10 cellular contexts compared by ENCODE assay signal in the genomic region with DNA sequence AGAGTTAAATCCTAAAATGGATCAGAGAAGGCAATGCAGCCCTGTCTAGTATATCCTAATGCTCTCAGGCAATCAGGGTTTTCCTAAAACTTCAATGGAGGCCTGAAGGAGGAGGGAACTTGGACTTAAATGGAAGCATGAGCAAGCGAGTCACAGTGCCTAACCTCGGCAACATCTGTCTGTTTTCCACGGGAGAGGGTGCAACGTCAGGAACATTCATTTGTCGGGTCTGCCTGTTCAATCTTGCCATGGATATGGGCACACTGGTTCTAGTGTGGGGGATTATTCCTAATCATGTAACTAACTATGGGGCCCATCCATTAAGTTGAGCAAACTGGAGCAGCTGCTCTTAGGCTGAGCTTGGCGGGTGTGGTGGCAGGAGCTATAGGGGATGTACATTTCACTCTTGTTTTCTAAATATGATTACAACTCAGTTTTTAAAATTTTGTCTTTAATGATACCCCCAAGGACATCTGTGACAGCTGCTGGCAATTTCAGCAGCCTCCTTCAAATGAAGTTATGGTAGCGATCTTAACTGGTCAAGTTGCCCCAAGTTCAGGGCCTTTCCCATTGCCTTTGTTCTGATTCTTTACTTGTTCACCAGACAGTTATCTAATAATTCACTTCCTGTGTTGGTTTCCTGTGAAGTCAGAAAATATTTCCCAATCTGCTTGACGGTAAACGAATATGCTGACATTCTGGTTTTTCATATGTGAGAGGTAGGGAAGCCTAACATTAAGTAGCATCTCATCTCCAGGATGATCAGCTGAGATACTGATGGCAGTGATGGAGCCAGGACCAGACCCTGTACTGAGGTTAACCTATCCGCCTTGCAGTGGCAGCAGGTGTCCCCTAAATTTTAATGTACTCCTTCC. TPM values are rescaled to one million over a fixed set of nuclear protein-coding genes. Genes with fewer than 3 reads are reported as not detected.
A peak's percentile ranks its signal among the peaks of the same experiment; 100 is the strongest.
DNase-seq lines count a peak whose midpoint lies in the region; ATAC-seq and TF ChIP-seq lines count a peak whose summit lies in the region.
"Had no signal": no experiment of that assay in that cellular context is flagged by ENCODE, and none has a peak within 500 bp of the region (broad histone marks: within the 10 kb centered on the region; RNA-seq: fewer than 3 reads in every experiment).

No MANE protein-coding gene starts in this region.

- H3K27ac ChIP-seq in SJCRH30 (peak overlapping the region; percentile 9; the same call in 1 of the 2 replicates), upper lobe of left lung (peak overlapping the region; percentile 41 to 76 (median 62)), neuronal stem cell (replicated peaks; ENCODE audit: low read length) (no peak overlapping the region)

- H3K9ac ChIP-seq in neuronal stem cell (ENCODE audit: low read depth, low read length, poor library complexity): no peak overlapping the region

- TF ChIP-seq EP300 in upper lobe of left lung (IDR thresholded peaks at IDR 0.05): peak in 3 of 4 donors; percentile 47 to 85 (median 60)

- H3K23ac ChIP-seq in neuronal stem cell (ENCODE audit: low read depth, low read length, poor library complexity): no peak overlapping the region

- H3K9me3 ChIP-seq in SJCRH30 (replicated peaks): no peaks in the 10 kb centered on the region
- no peaks in the 10 kb centered on the region for H3K9me3 ChIP-seq in upper lobe of left lung
- peaks cover 0 to 2% of the 10 kb centered on the region in 2 donors for H3K9me3 ChIP-seq in neuronal stem cell (replicated peaks in 1 of 2; ENCODE audit: control insufficient read depth in 2 of 2, insufficient read depth in 1 of 2, low read depth in 1 of 2, low read length in 2 of 2)

- H3K9me3 Mint-ChIP-seq in activated T-cell treated with anti-CD3 and anti-CD28 coated beads, Interleukin-2, amount 50 U/mL, for 4 hours: no peaks in the 10 kb centered on the region
- H3K9me3 Mint-ChIP-seq: brain had no signal

- no peak overlapping the region for H3K4me2 ChIP-seq in neuronal stem cell (ENCODE audit: insufficient read depth, low read length, poor library complexity, severe bottlenecking)

- H2AK5ac ChIP-seq in neuronal stem cell (ENCODE audit: low read depth, low read length): no peak overlapping the region

- H3K4me3 ChIP-seq in SJCRH30: no peak overlapping the region
- H3K4me3 ChIP-seq in fibroblast of the aortic adventitia (ENCODE audit: low read depth, low read length): no peak overlapping the region
- H3K4me3 ChIP-seq in upper lobe of left lung: no peak overlapping the region
- peak overlapping the region in 1 of 2 donors; percentile 30 for H3K4me3 ChIP-seq in neuronal stem cell (ENCODE audit: low read length in 2 of 2)

- no peak overlapping the region for H3K14ac ChIP-seq in neuronal stem cell (ENCODE audit: low read length)

- H2BK120ac ChIP-seq in neuronal stem cell (ENCODE audit: low read depth, low read length): no peak overlapping the region

- DNase-seq in activated T-cell treated with anti-CD3 and anti-CD28 coated beads, Interleukin-2, amount 50 U/mL, for 4 hours: no peak
- DNase-seq in activated T-cell treated with anti-CD3 and anti-CD28 coated beads, Interleukin-2, amount 50 U/mL, for 48 hours: no peak
- peak in 1 of 2 experiments; percentile 32 for DNase-seq in SJCRH30
- peak; percentile 39 for DNase-seq in fibroblast of the aortic adventitia (ENCODE audit: low read depth)
- no peak for DNase-seq in upper lobe of left lung
- no peak for DNase-seq in NCI-H526 treated with DMSO at 0.1 percent for 48 hours (lab: John Stamatoyannopoulos, UW)
- DNase-seq in HUDEP-2 (lab: John Stamatoyannopoulos, UW; ENCODE audit: unreplicated experiment in 76 of 76): no peak
- no peak for DNase-seq in neuronal stem cell (ENCODE audit: low spot score)
- DNase-seq: stimulated activated CD4-positive, alpha-beta T cell treated with anti-CD3 and anti-CD28 coated beads, Interleukin-4, amount 100 ng/mL, for 4 hours had no signal

- peak in 1 of 4 donors; percentile 29 for TF ChIP-seq POLR2A in upper lobe of left lung (IDR thresholded peaks at IDR 0.05)

- H2BK15ac ChIP-seq in neuronal stem cell (ENCODE audit: low read length): no peak overlapping the region

- no peak overlapping the region for H4K8ac ChIP-seq in neuronal stem cell (ENCODE audit: low read depth, low read length)

- H2BK5ac ChIP-seq in neuronal stem cell (ENCODE audit: low read length): no peak overlapping the region

- H3K4me1 ChIP-seq in SJCRH30: peaks cover 30% of the 10 kb centered on the region
- peaks cover 31 to 43% (median 38%) of the 10 kb centered on the region in 4 donors for H3K4me1 ChIP-seq in upper lobe of left lung
- peaks cover under 1 to 1% of the 10 kb centered on the region in 2 donors for H3K4me1 ChIP-seq in neuronal stem cell (ENCODE audit: control insufficient read depth in 2 of 2, insufficient read depth in 1 of 2, low read depth in 1 of 2, low read length in 2 of 2)

- H3K4ac ChIP-seq in neuronal stem cell (ENCODE audit: low read length): no peak overlapping the region

- H3K36me3 ChIP-seq in SJCRH30 (no peaks in the 10 kb centered on the region), upper lobe of left lung (no peaks in the 10 kb centered on the region), neuronal stem cell (replicated peaks in 1 of 2; ENCODE audit: control insufficient read depth in 2 of 2, insufficient read depth in 2 of 2, low read length in 2 of 2) (no peaks in the 10 kb centered on the region)

- H4K91ac ChIP-seq in neuronal stem cell (ENCODE audit: low read depth, low read length, poor library complexity): no peak overlapping the region

- H3K4me1 Mint-ChIP-seq in activated T-cell treated with anti-CD3 and anti-CD28 coated beads, Interleukin-2, amount 50 U/mL, for 4 hours (ENCODE audit: low read depth): peaks cover 32% of the 10 kb centered on the region

- H3K27me3 Mint-ChIP-seq in activated T-cell treated with anti-CD3 and anti-CD28 coated beads, Interleukin-2, amount 50 U/mL, for 4 hours (ENCODE audit: low read depth): no peaks in the 10 kb centered on the region
- H3K27me3 Mint-ChIP-seq: brain had no signal

- H2AFZ ChIP-seq in neuronal stem cell (ENCODE audit: low read length): no peak overlapping the region

- TF ChIP-seq CTCF in fibroblast of the aortic adventitia (IDR thresholded peaks at IDR 0.05; ENCODE audit: insufficient read depth, low read length) (no peak), upper lobe of left lung (IDR thresholded peaks at IDR 0.05) (no peak)

- H3K4me3 Mint-ChIP-seq in activated T-cell treated with anti-CD3 and anti-CD28 coated beads, Interleukin-2, amount 50 U/mL, for 4 hours: peak overlapping the region; percentile 33
- H3K4me3 Mint-ChIP-seq: brain had no signal

- H3K79me1 ChIP-seq in neuronal stem cell (ENCODE audit: low read depth, low read length): no peaks in the 10 kb centered on the region

- H3K27me3 ChIP-seq in SJCRH30: no peaks in the 10 kb centered on the region
- H3K27me3 ChIP-seq in upper lobe of left lung: no peaks in the 10 kb centered on the region
- H3K27me3 ChIP-seq in neuronal stem cell (ENCODE audit: control insufficient read depth in 3 of 3, insufficient read depth in 3 of 3, low read depth in 1 of 3, low read length in 3 of 3): no peaks in the 10 kb centered on the region

- H3K18ac ChIP-seq in neuronal stem cell (ENCODE audit: low read length): no peak overlapping the region

- H3K36me3 Mint-ChIP-seq in activated T-cell treated with anti-CD3 and anti-CD28 coated beads, Interleukin-2, amount 50 U/mL, for 4 hours (ENCODE audit: insufficient read depth): no peaks in the 10 kb centered on the region
- H3K36me3 Mint-ChIP-seq: brain had no signal

- ATAC-seq in activated T-cell treated with anti-CD3 and anti-CD28 coated beads, Interleukin-2, amount 50 U/mL, for 4 hours: peak in 1 of 2 donors; percentile 46
- peak in 1 of 2 donors; percentile 65 for ATAC-seq in upper lobe of left lung (ENCODE audit: low FRiP score in 2 of 2)

- 63 to 77% methylated on average over 10 of the region's 10 CpGs for WGBS in upper lobe of left lung, 2 donors
- WGBS in neuronal stem cell (ENCODE audit: extremely low coverage in 2 of 2, insufficient read length in 2 of 2, insufficient replicate concordance in 1 of 2), 2 donors: no CpG with 5 or more reads among the region's 10 CpGs

- H2BK12ac ChIP-seq in neuronal stem cell (ENCODE audit: low read length): no peak overlapping the region

RNA-seq across cellular contexts. Expression of a gene that starts 21.6 kb away (rescaled TPM):
- total RNA-seq in activated T-cell treated with anti-CD3 and anti-CD28 coated beads, Interleukin-2, amount 50 U/mL, for 4 hours: 1 to 10 TPM; 2.0 to 4.7 (median 3.4) TPM
- 43.7 and 51.0 TPM in 2 replicates for total RNA-seq in SJCRH30 (2014; rRNA removed; shearing (Covaris generic))
- total RNA-seq in fibroblast of the aortic adventitia (ENCODE audit: low replicate concordance) (50.7 and 61.2 TPM in 2 replicates), upper lobe of left lung (10 to 100 TPM; 20.1 to 68.1 (median 40.6) TPM)
- polyA plus RNA-seq in neuronal stem cell (2013, experiment 1 of 2): 15.0 TPM
- 15.2 TPM for polyA plus RNA-seq in neuronal stem cell (2013, experiment 2 of 2)
